ENCODE assay signal across 16 cellular contexts in genomic region chr2:120670771-120671480, GRCh38.
"Had no signal": no experiment of that assay in that cellular context is flagged by ENCODE, and none has a peak within 500 bp of the region (broad histone marks: within the 10 kb centered on the region; RNA-seq: fewer than 3 reads in every experiment).

No MANE protein-coding gene starts in this region.

- H3K36me3 ChIP-seq: ascending aorta, cardiac muscle cell, pancreas, transverse colon had no signal

- H3K4me3 ChIP-seq: ascending aorta, cardiac muscle cell, lung, mucosa of descending colon, pancreas, transverse colon had no signal

- DNase-seq: activated CD4-positive, alpha-beta T cell treated with anti-CD3 and anti-CD28 coated beads, Interleukin-2, amount 50 U/mL, for 1 hour; activated naive CD4-positive, alpha-beta T cell treated with anti-CD3 and anti-CD28 coated beads for 36 hours; activated naive CD8-positive, alpha-beta T cell treated with anti-CD3 and anti-CD28 coated beads, Interleukin-2, amount 50 U/mL, for 24 hours; left colon; mucosa of descending colon; naive thymus-derived CD4-positive, alpha-beta T cell; pancreas; stimulated activated CD4-positive, alpha-beta T cell treated with anti-CD3 and anti-CD28 coated beads, Interleukin-1b, Interleukin-23, amount 100 ng/mL, for 48 hours; T-helper 9 cell; transverse colon had no signal

- H3K9me3 ChIP-seq: mucosa of descending colon, pancreas had no signal

- H3K27me3 ChIP-seq: pancreas had no signal

- H3K4me1 ChIP-seq: ascending aorta, pancreas had no signal

- H3K27ac ChIP-seq: ascending aorta, cardiac muscle cell, transverse colon had no signal

- ATAC-seq: activated CD4-positive, CD25-positive, alpha-beta regulatory T cell treated with anti-CD3 and anti-CD28 coated beads, Interleukin-2, amount 50 U/mL, for 24 hours; activated naive CD8-positive, alpha-beta T cell treated with anti-CD3 and anti-CD28 coated beads, Interleukin-2, amount 50 U/mL, for 24 hours; activated T-helper 17 cell treated with anti-CD3 and anti-CD28 coated beads, Interleukin-2, amount 50 U/mL, for 72 hours; left colon; mucosa of descending colon; naive thymus-derived CD4-positive, alpha-beta T cell; T-cell had no signal
